In the genomic region with DNA sequence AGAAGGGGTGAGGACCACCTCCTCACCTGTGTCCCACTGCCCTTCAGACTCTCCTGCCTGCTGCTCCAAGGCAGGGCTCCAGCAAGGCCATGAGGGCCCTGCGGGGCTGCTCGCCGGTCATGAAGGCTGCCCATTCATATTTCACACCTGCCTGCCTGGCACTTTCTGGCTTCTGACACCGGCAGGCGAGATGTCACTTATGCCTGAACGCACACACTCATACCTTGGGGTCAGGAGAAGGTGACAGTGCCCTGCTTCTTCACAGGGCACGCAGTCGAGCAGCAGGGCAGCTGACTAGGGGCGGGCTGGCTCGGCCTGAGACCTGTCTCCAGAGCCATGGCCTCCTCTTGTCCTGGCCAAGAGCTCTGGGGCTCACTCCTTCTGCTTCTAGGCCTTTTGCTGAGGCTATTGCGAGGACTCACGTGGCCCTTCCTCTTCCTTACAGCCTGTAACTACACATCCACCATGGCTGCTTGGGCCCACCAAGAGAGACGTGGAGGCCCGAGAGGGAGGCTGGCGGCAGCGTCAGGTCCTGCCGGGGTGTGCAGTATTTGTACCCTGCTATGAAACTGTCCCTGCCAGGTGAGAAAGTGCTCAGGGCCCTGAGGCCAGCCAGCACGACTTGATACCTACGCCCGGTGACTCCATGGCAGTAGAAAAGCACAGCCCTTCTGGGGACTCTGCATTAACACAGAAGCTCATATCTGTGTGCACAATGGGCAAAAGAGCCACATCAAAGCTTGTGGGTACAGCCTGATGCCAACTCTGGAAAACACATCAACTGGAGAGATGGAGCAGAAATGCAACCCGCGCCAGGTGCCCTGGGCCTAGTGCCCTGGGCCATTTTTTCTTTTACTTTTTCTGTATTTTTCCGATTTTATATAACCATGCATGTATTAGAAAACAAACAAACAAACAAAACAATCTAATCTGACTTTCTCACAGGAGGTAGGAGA, we compare ENCODE assay signal across 28 cellular contexts. TPM values are rescaled to one million over a fixed set of nuclear protein-coding genes. Genes with fewer than 3 reads are reported as not detected.
DNase-seq lines count a peak whose midpoint lies in the region; ATAC-seq and TF ChIP-seq lines count a peak whose summit lies in the region.
"Had no signal": no experiment of that assay in that cellular context is flagged by ENCODE, and none has a peak within 500 bp of the region (broad histone marks: within the 10 kb centered on the region; RNA-seq: fewer than 3 reads in every experiment).

No MANE protein-coding gene starts in this region.

- in situ Hi-C loops in gastrocnemius medialis (cut with MboI; ENCODE audit: low sequenced_read_pairs in 4 of 4), result no loop called here

- peak overlapping the region in 1 of 2 experiments; percentile 11 for H2BK12ac ChIP-seq in mesenchymal stem cell (ENCODE audit: low read length in 2 of 2)

- TF ChIP-seq POLR2A in gastrocnemius medialis (IDR thresholded peaks at IDR 0.05), result no peak

- peaks cover 0 to 48% of the 10 kb centered on the region in 2 experiments for H3K36me3 ChIP-seq in mesenchymal stem cell (ENCODE audit: control insufficient read depth in 1 of 2, insufficient read depth in 2 of 2, low read depth in 1 of 2, low read length in 2 of 2)
- H3K36me3 ChIP-seq in gastrocnemius medialis, result peaks cover 0 to 3% of the 10 kb centered on the region in 2 donors
- H3K36me3 ChIP-seq: neutrophil, transverse colon had no signal

- H3K4me3 ChIP-seq in mesenchymal stem cell (ENCODE audit: insufficient read depth in 1 of 2, low read depth in 1 of 2, low read length in 2 of 2) (no peak overlapping the region), gastrocnemius medialis (no peak overlapping the region)
- H3K4me3 ChIP-seq: gastroesophageal sphincter, transverse colon had no signal

- 96% methylated on average over 22 of the region's 23 CpGs for WGBS in mesenchymal stem cell

- H3K18ac ChIP-seq in mesenchymal stem cell (ENCODE audit: low read depth in 1 of 2, low read length in 2 of 2), result no peak overlapping the region

- no peak overlapping the region for H3K4ac ChIP-seq in mesenchymal stem cell (ENCODE audit: low read depth in 1 of 2, low read length in 2 of 2)

- H3K9me3 ChIP-seq in mesenchymal stem cell (ENCODE audit: control insufficient read depth, low read length) (no peaks in the 10 kb centered on the region), gastrocnemius medialis (no peaks in the 10 kb centered on the region)
- H3K9me3 ChIP-seq: gastroesophageal sphincter, neutrophil, transverse colon had no signal

- H3K27ac Mint-ChIP-seq in brain, result peak overlapping the region in 3 of 5 experiments; percentile 19 to 44 (median 28)
- H3K27ac Mint-ChIP-seq in type B pancreatic cell, result peak overlapping the region; percentile 30
- H3K27ac Mint-ChIP-seq: activated CD4-positive, alpha-beta T cell treated with anti-CD3 and anti-CD28 coated beads for 36 hours; activated CD8-positive, alpha-beta T cell treated with anti-CD3 and anti-CD28 coated beads, Interleukin-2, amount 10 ng/mL, durations not matched to agents 7 days and 5 days; activated naive CD4-positive, alpha-beta T cell treated with anti-CD3 and anti-CD28 coated beads, Interleukin-2, amount 50 U/mL, for 24 hours; activated T-helper 17 cell treated with anti-CD3 and anti-CD28 coated beads, Interleukin-2, amount 50 U/mL, for 72 hours; CD4-positive, CD25-positive, alpha-beta regulatory T cell; HFFc6; memory B cell; stimulated activated memory B cell treated with anti-CD40 and anti-IgM and Interleukin-4, amounts not matched to agents 10 μg/mL and 1 μg/mL and 100 μg/mL, for 72 hours; T-helper 2 cell treated with Interferon-gamma antibody and Interleukin-4, amounts not matched to agents 5 μg/mL and 100 μg/mL, for 36 hours had no signal

- no peak overlapping the region for H3K9ac ChIP-seq in mesenchymal stem cell (ENCODE audit: low read length)

- H2BK15ac ChIP-seq in mesenchymal stem cell (ENCODE audit: low read depth, poor library complexity, severe bottlenecking), result no peak overlapping the region

- H3K4me3 Mint-ChIP-seq in brain, result no peak overlapping the region
- H3K4me3 Mint-ChIP-seq in type B pancreatic cell, result no peak overlapping the region
- H3K4me3 Mint-ChIP-seq: activated CD4-positive, alpha-beta T cell treated with anti-CD3 and anti-CD28 coated beads for 36 hours; activated CD8-positive, alpha-beta T cell treated with anti-CD3 and anti-CD28 coated beads, Interleukin-2, amount 10 ng/mL, durations not matched to agents 7 days and 5 days; activated naive CD4-positive, alpha-beta T cell treated with anti-CD3 and anti-CD28 coated beads, Interleukin-2, amount 50 U/mL, for 24 hours; activated T-helper 17 cell treated with anti-CD3 and anti-CD28 coated beads, Interleukin-2, amount 50 U/mL, for 72 hours; CD4-positive, CD25-positive, alpha-beta regulatory T cell; HFFc6; memory B cell; stimulated activated memory B cell treated with anti-CD40 and anti-IgM and Interleukin-4, amounts not matched to agents 10 μg/mL and 1 μg/mL and 100 μg/mL, for 72 hours; T-helper 2 cell treated with Interferon-gamma antibody and Interleukin-4, amounts not matched to agents 5 μg/mL and 100 μg/mL, for 36 hours had no signal

- H2BK5ac ChIP-seq in mesenchymal stem cell (ENCODE audit: low read depth, low read length, poor library complexity, severe bottlenecking), result no peak overlapping the region

- intact Hi-C loops in Right ventricle myocardium inferior (cut with DNase I) (no loop called here), cardiac septum (cut with DNase I) (no loop called here), gastrocnemius medialis (cut with DNase I; ENCODE audit: low total_unique reads) (no loop called here)

- H3K27me3 ChIP-seq in mesenchymal stem cell (ENCODE audit: control insufficient read depth in 1 of 2, insufficient read depth in 1 of 2, low read length in 2 of 2), result no peaks in the 10 kb centered on the region
- no peaks in the 10 kb centered on the region for H3K27me3 ChIP-seq in gastrocnemius medialis
- H3K27me3 ChIP-seq: gastroesophageal sphincter, neutrophil, transverse colon had no signal

- H3K36me3 Mint-ChIP-seq in brain, result peaks cover 10% of the 10 kb centered on the region
- H3K36me3 Mint-ChIP-seq in type B pancreatic cell, result peaks cover 4% of the 10 kb centered on the region
- H3K36me3 Mint-ChIP-seq: activated naive CD4-positive, alpha-beta T cell treated with anti-CD3 and anti-CD28 coated beads, Interleukin-2, amount 50 U/mL, for 24 hours; CD4-positive, CD25-positive, alpha-beta regulatory T cell; memory B cell; stimulated activated memory B cell treated with anti-CD40 and anti-IgM and Interleukin-4, amounts not matched to agents 10 μg/mL and 1 μg/mL and 100 μg/mL, for 72 hours had no signal

- H3K4me2 ChIP-seq in mesenchymal stem cell (ENCODE audit: low read length, poor library complexity, severe bottlenecking), result no peak overlapping the region

- peaks cover 61% of the 10 kb centered on the region for H3K79me1 ChIP-seq in mesenchymal stem cell (replicated peaks; ENCODE audit: low read length, poor library complexity, severe bottlenecking)

- H4K91ac ChIP-seq in mesenchymal stem cell (ENCODE audit: low read length), result peak overlapping the region; percentile 75

- DNase-seq in Right ventricle myocardium inferior (ENCODE audit: missing footprints), result peak; percentile 60
- DNase-seq in cardiac septum (ENCODE audit: low spot score), result no peak
- no peak for DNase-seq in mesenchymal stem cell
- DNase-seq in type B pancreatic cell (ENCODE audit: extremely low spot score, unreplicated experiment), result no peak
- no peak for DNase-seq in gastrocnemius medialis
- DNase-seq in NCI-H1417 (lab: John Stamatoyannopoulos, UW), result no peak
- DNase-seq: activated CD4-positive, alpha-beta T cell treated with anti-CD3 and anti-CD28 coated beads for 36 hours; activated CD8-positive, alpha-beta T cell treated with anti-CD3 and anti-CD28 coated beads, Interleukin-2, amount 10 ng/mL, durations not matched to agents 7 days and 5 days; amygdala; CD4-positive, CD25-positive, alpha-beta regulatory T cell; HFFc6; hypothalamus; Karpas-422; NCI-H1436 treated with DMSO at 0.1 percent for 48 hours; NCI-H2107; NCI-H345; NCI-H69; SHP77 treated with DMSO at 0.1 percent for 48 hours; transverse colon had no signal

- H3K4me1 ChIP-seq in mesenchymal stem cell (ENCODE audit: control insufficient read depth, insufficient read depth, low read depth, low read length) (peaks cover 32% of the 10 kb centered on the region), gastrocnemius medialis (peaks cover 12 to 15% of the 10 kb centered on the region in 2 donors)

- no peak overlapping the region for H2BK120ac ChIP-seq in mesenchymal stem cell (ENCODE audit: low read depth, low read length)

- H3K9me3 Mint-ChIP-seq in brain, result peaks cover 0 to 3% (median 0%) of the 10 kb centered on the region in 5 experiments
- H3K9me3 Mint-ChIP-seq in type B pancreatic cell, result no peaks in the 10 kb centered on the region
- H3K9me3 Mint-ChIP-seq: activated naive CD4-positive, alpha-beta T cell treated with anti-CD3 and anti-CD28 coated beads, Interleukin-2, amount 50 U/mL, for 24 hours; activated T-helper 17 cell treated with anti-CD3 and anti-CD28 coated beads, Interleukin-2, amount 50 U/mL, for 72 hours; CD4-positive, CD25-positive, alpha-beta regulatory T cell; memory B cell; stimulated activated memory B cell treated with anti-CD40 and anti-IgM and Interleukin-4, amounts not matched to agents 10 μg/mL and 1 μg/mL and 100 μg/mL, for 72 hours; T-helper 2 cell treated with Interferon-gamma antibody and Interleukin-4, amounts not matched to agents 5 μg/mL and 100 μg/mL, for 36 hours had no signal

- no peak overlapping the region for H3K27ac ChIP-seq in mesenchymal stem cell (ENCODE audit: low read length, poor library complexity, severe bottlenecking)
- H3K27ac ChIP-seq in gastrocnemius medialis, result no peak overlapping the region
- H3K27ac ChIP-seq: gastroesophageal sphincter, neutrophil, transverse colon had no signal

- ATAC-seq in Right ventricle myocardium inferior, result no peak
- no peak for ATAC-seq in gastrocnemius medialis
- ATAC-seq in HG03342 (IDR thresholded peaks at IDR 0.05; ENCODE audit: unreplicated experiment), result no peak
- ATAC-seq: activated CD4-positive, alpha-beta T cell treated with anti-CD3 and anti-CD28 coated beads for 36 hours; activated CD8-positive, alpha-beta T cell treated with anti-CD3 and anti-CD28 coated beads, Interleukin-2, amount 10 ng/mL, durations not matched to agents 7 days and 5 days; activated T-helper 17 cell treated with anti-CD3 and anti-CD28 coated beads, Interleukin-2, amount 50 U/mL, for 72 hours; gastroesophageal sphincter; stimulated activated memory B cell treated with anti-CD40 and anti-IgM and Interleukin-4, amounts not matched to agents 10 μg/mL and 1 μg/mL and 100 μg/mL, for 72 hours had no signal

- H2AK5ac ChIP-seq in mesenchymal stem cell (ENCODE audit: low read length, severe bottlenecking), result no peak overlapping the region

- TF ChIP-seq CTCF in brain (conservative IDR thresholded peaks at IDR 0.05) (no peak), type B pancreatic cell (conservative IDR thresholded peaks at IDR 0.05) (no peak), gastrocnemius medialis (IDR thresholded peaks at IDR 0.05 in 4 of 5, conservative IDR thresholded peaks at IDR 0.05 in 1 of 5) (no peak)

- H3K23ac ChIP-seq in mesenchymal stem cell (ENCODE audit: low read length in 2 of 2), result no peak overlapping the region

- no peak overlapping the region for H4K8ac ChIP-seq in mesenchymal stem cell (ENCODE audit: low read length)

- H3K27me3 Mint-ChIP-seq in brain (no peaks in the 10 kb centered on the region), type B pancreatic cell (no peaks in the 10 kb centered on the region)
- H3K27me3 Mint-ChIP-seq: activated CD4-positive, alpha-beta T cell treated with anti-CD3 and anti-CD28 coated beads for 36 hours; activated naive CD4-positive, alpha-beta T cell treated with anti-CD3 and anti-CD28 coated beads, Interleukin-2, amount 50 U/mL, for 24 hours; activated T-helper 17 cell treated with anti-CD3 and anti-CD28 coated beads, Interleukin-2, amount 50 U/mL, for 72 hours; CD4-positive, CD25-positive, alpha-beta regulatory T cell; memory B cell; stimulated activated memory B cell treated with anti-CD40 and anti-IgM and Interleukin-4, amounts not matched to agents 10 μg/mL and 1 μg/mL and 100 μg/mL, for 72 hours had no signal

- H3K14ac ChIP-seq in mesenchymal stem cell (ENCODE audit: low read length in 2 of 2), result no peak overlapping the region

- H3K4me1 Mint-ChIP-seq in brain (peaks cover 28% of the 10 kb centered on the region), type B pancreatic cell (ENCODE audit: unreplicated experiment) (peaks cover 20% of the 10 kb centered on the region)
- H3K4me1 Mint-ChIP-seq: activated CD4-positive, alpha-beta T cell treated with anti-CD3 and anti-CD28 coated beads for 36 hours; activated T-helper 17 cell treated with anti-CD3 and anti-CD28 coated beads, Interleukin-2, amount 50 U/mL, for 72 hours had no signal

- H2AFZ ChIP-seq in mesenchymal stem cell (ENCODE audit: low read depth, low read length), result no peak overlapping the region

RNA-seq across cellular contexts. Expression of gene HS6ST1, which starts 30.6 kb away (rescaled TPM):
- total RNA-seq in Right ventricle myocardium inferior (34.9 TPM), cardiac septum (14.4 TPM), type B pancreatic cell (ENCODE audit: low replicate concordance) (64.9 and 75.2 TPM in 2 replicates), gastrocnemius medialis (10 to 100 TPM; 44.6 to 63.3 (median 53.5) TPM)
- 64.3 TPM for polyA plus RNA-seq in brain (ENCODE audit: insufficient read depth, low read depth, low replicate concordance)
- polyA plus RNA-seq in mesenchymal stem cell (2013, experiment 1 of 2), result 37.7 TPM
- polyA plus RNA-seq in mesenchymal stem cell (2013, experiment 2 of 2), result 37.3 TPM
